Comparison of ENCODE assay signal across 8 cellular contexts in genomic region chr20:36235892-36236785, GRCh38. TPM values are rescaled to one million over a fixed set of nuclear protein-coding genes. Genes with fewer than 3 reads are reported as not detected.
A peak's percentile ranks its signal among the peaks of the same experiment; 100 is the strongest.
DNase-seq lines count a peak whose midpoint lies in the region; ATAC-seq and TF ChIP-seq lines count a peak whose summit lies in the region.

Gene AAR2, plus strand, starts transcription at chr20:36236478. Its CDS starts 3,391 bp downstream, at chr20:36239869.

- H3K36me3 ChIP-seq in BJ (ENCODE audit: control insufficient read depth, insufficient read depth, low read length), result peaks cover 6% of the 10 kb centered on the region
- H3K36me3 ChIP-seq in SJCRH30, result peaks cover 13% of the 10 kb centered on the region
- no peaks in the 10 kb centered on the region for H3K36me3 ChIP-seq in neural progenitor cell
- H3K36me3 ChIP-seq in stomach, result peaks cover 13 to 26% (median 20%) of the 10 kb centered on the region in 4 donors

- CTCF ChIA-PET in BJ (lab: Yijun Ruan, JAX), result interaction anchor here (1.0 to 1.5 kb wide), 4 partner anchors 13 to 80 kb away, joined by 3 to 4 read pairs (median 3); no protein-coding TSS in a partner anchor

- H3K79me2 ChIP-seq in neural progenitor cell (ENCODE audit: low read depth), result peaks cover 38% of the 10 kb centered on the region

- WGBS in stomach, 5 donors, result 12 to 15% (median 13%) methylated on average over 44 of the region's 44 CpGs

- H3K4me1 Mint-ChIP-seq in neural progenitor cell, result peaks cover 15% of the 10 kb centered on the region

- peak within 1 kb of the TSS; percentile 75 for H3K9ac ChIP-seq in neural progenitor cell

- H2AFZ ChIP-seq in neural progenitor cell (replicated peaks), result peak within 1 kb of the TSS; percentile 100

- H3K27me3 ChIP-seq in BJ (ENCODE audit: control insufficient read depth, insufficient read depth, low read length) (no peaks in the 10 kb centered on the region), SJCRH30 (no peaks in the 10 kb centered on the region), neural progenitor cell (no peaks in the 10 kb centered on the region), stomach (no peaks in the 10 kb centered on the region)

- ATAC-seq in GM19455 (IDR thresholded peaks at IDR 0.05; ENCODE audit: unreplicated experiment), result peak; percentile 77

- no peak for TF ChIP-seq CTCF in BJ (IDR thresholded peaks at IDR 0.05; ENCODE audit: insufficient read depth, low read depth, low read length)
- TF ChIP-seq CTCF in foreskin fibroblast (IDR thresholded peaks at IDR 0.05; ENCODE audit: low read depth, low read length), result no peak
- TF ChIP-seq CTCF in neural progenitor cell (IDR thresholded peaks at IDR 0.05), result no peak
- peak in 1 of 7 experiments; percentile 14 for TF ChIP-seq CTCF in stomach (IDR thresholded peaks at IDR 0.05)

- H3K9me3 ChIP-seq in SJCRH30 (replicated peaks) (no peaks in the 10 kb centered on the region), neural progenitor cell (ENCODE audit: low read depth) (no peaks in the 10 kb centered on the region), stomach (no peaks in the 10 kb centered on the region)

- peak within 1 kb of the TSS; percentile 60 for H3K4me3 ChIP-seq in BJ (ENCODE audit: low read depth, low read length)
- peak within 1 kb of the TSS; percentile 97 for H3K4me3 ChIP-seq in SJCRH30
- H3K4me3 ChIP-seq in foreskin fibroblast (ENCODE audit: low read depth in 1 of 2, low read length in 2 of 2), result peak within 1 kb of the TSS; percentile 74 to 91
- peak within 1 kb of the TSS; percentile 70 for H3K4me3 ChIP-seq in neural progenitor cell
- peak within 1 kb of the TSS; percentile 80 to 91 (median 84) for H3K4me3 ChIP-seq in stomach

- no peaks in the 10 kb centered on the region for H3F3A ChIP-seq in neural progenitor cell (ENCODE audit: low read depth)

- H3K9me3 Mint-ChIP-seq in neural progenitor cell, result no peaks in the 10 kb centered on the region

- H3K27ac Mint-ChIP-seq in neural progenitor cell, result peak within 1 kb of the TSS; percentile 99

- peak within 1 kb of the TSS; percentile 90 for H3K4me2 ChIP-seq in neural progenitor cell

- H3K4me1 ChIP-seq in SJCRH30 (peaks cover 19% of the 10 kb centered on the region), neural progenitor cell (peaks cover 5% of the 10 kb centered on the region), stomach (peaks cover 20 to 48% (median 30%) of the 10 kb centered on the region in 4 donors)

- no peak for TF ChIP-seq EP300 in stomach (IDR thresholded peaks at IDR 0.05)

- DNase-seq in BJ (ENCODE audit: low read depth) (peak; percentile 15), M059J (ENCODE audit: low read depth) (peak; percentile 84), SJCRH30 (peak; percentile 90 to 94), activated gamma-delta T cell treated with Interleukin-2 at 50 U/mL for 16 hours (peak; percentile 76), foreskin fibroblast (peak; percentile 77 to 92), neural progenitor cell (ENCODE audit: low spot score) (peak; percentile 87), stomach (peak; percentile 82)

- H3K4me3 Mint-ChIP-seq in neural progenitor cell, result peak within 1 kb of the TSS; percentile 97

- POLR2A ChIA-PET in BJ (lab: Charles Lee), result interaction anchor here (0.7 kb wide), 1 partner anchor 311 kb away, joined by 3 read pairs; no protein-coding TSS in a partner anchor

- H3K27ac ChIP-seq in SJCRH30, result peak within 1 kb of the TSS; percentile 89
- H3K27ac ChIP-seq in neural progenitor cell, result no peak within 1 kb of the TSS
- H3K27ac ChIP-seq in stomach, result peak within 1 kb of the TSS; percentile 66 to 86 (median 80)

- no peak for TF ChIP-seq POLR2A in stomach (IDR thresholded peaks at IDR 0.05)

- H3K36me3 Mint-ChIP-seq in neural progenitor cell, result peaks cover 2% of the 10 kb centered on the region

- intact Hi-C loops in stomach (cut with DNase I; ENCODE audit: low total_unique reads), result no loop called here

- H4K20me1 ChIP-seq in neural progenitor cell (ENCODE audit: low read depth), result no peaks in the 10 kb centered on the region

- peaks cover 6% of the 10 kb centered on the region for H3K27me3 Mint-ChIP-seq in neural progenitor cell (ENCODE audit: insufficient read depth, low read depth)

RNA-seq across cellular contexts. Expression of gene AAR2, which starts in this region (rescaled TPM):
- polyA plus RNA-seq in BJ (2011; rRNA removed) (35.4 and 54.4 TPM in 2 replicates), stomach (10 to 100 TPM; 15.4 to 22.5 (median 17.1) TPM)
- polyA minus RNA-seq in BJ (2011; rRNA and poly(A)+ RNA removed), result 25.3 and 40.9 TPM in 2 replicates
- total RNA-seq in M059J (2014; rRNA removed; shearing (Covaris generic)), result 30.1 and 46.2 TPM in 2 replicates
- 65.5 and 67.8 TPM in 2 replicates for total RNA-seq in SJCRH30 (2014; rRNA removed; shearing (Covaris generic))
- total RNA-seq in neural progenitor cell (ENCODE audit: low replicate concordance) (19.7 and 26.6 TPM in 2 replicates), stomach (10 to 100 TPM in 4 of 5 donors, 1 to 10 TPM in 1; 4.7 to 75.6 (median 22.3) TPM)

Comparison
In these comparisons a context has a peak if more than half of its experiments do, and no peak if none do; other contexts are left out.
1. DNase-seq: peak in every context shown above with its lines; median percentile 92 in SJCRH30; 87 in neural progenitor cell; 84 in foreskin fibroblast; 84 in M059J; 82 in stomach; 76 in activated gamma-delta T cell treated with Interleukin-2 at 50 U/mL for 16 hours; 15 in BJ.